ENCODE assay signal across 8 cellular contexts in genomic region chr1:99180343-99180808, GRCh38.
DNase-seq lines count a peak whose midpoint lies in the region; ATAC-seq and TF ChIP-seq lines count a peak whose summit lies in the region.

No MANE protein-coding gene starts in this region.

- CTCF ChIA-PET in Panc1 (lab: Charles Lee): no interaction called here

- H3K4me3 Mint-ChIP-seq in activated T-helper 1 cell treated with anti-CD3 and anti-CD28 coated beads, Interleukin-12 subunit alpha, Interleukin-12 subunit beta, Interleukin-2, Interleukin-4 antibody, amounts not matched to agents 30 ng/mL and 10 ng/mL and 1 ng/mL, durations not matched to agents 14 hours and 24 hours and 36 hours: no peak overlapping the region

- H3K9me3 Mint-ChIP-seq in activated T-helper 1 cell treated with anti-CD3 and anti-CD28 coated beads, Interleukin-12 subunit alpha, Interleukin-12 subunit beta, Interleukin-2, Interleukin-4 antibody, amounts not matched to agents 30 ng/mL and 10 ng/mL and 1 ng/mL, durations not matched to agents 14 hours and 24 hours and 36 hours: no peaks in the 10 kb centered on the region

- H3K36me3 ChIP-seq in Panc1 (ENCODE audit: control insufficient read depth, insufficient read depth, low read length) (no peaks in the 10 kb centered on the region), thyroid gland (no peaks in the 10 kb centered on the region)

- peaks cover 1% of the 10 kb centered on the region for H3K27me3 Mint-ChIP-seq in activated T-helper 1 cell treated with anti-CD3 and anti-CD28 coated beads, Interleukin-12 subunit alpha, Interleukin-12 subunit beta, Interleukin-2, Interleukin-4 antibody, amounts not matched to agents 30 ng/mL and 10 ng/mL and 1 ng/mL, durations not matched to agents 14 hours and 24 hours and 36 hours (ENCODE audit: insufficient read depth)

- no peaks in the 10 kb centered on the region for H3K4me1 Mint-ChIP-seq in activated T-helper 1 cell treated with anti-CD3 and anti-CD28 coated beads, Interleukin-12 subunit alpha, Interleukin-12 subunit beta, Interleukin-2, Interleukin-4 antibody, amounts not matched to agents 30 ng/mL and 10 ng/mL and 1 ng/mL, durations not matched to agents 14 hours and 24 hours and 36 hours (ENCODE audit: low read depth)

- ATAC-seq in Panc1: peak; percentile 85

- WGBS in thyroid gland, 2 donors: 5% methylated on average over 3 of the region's 3 CpGs

- H3K27ac Mint-ChIP-seq in activated T-helper 1 cell treated with anti-CD3 and anti-CD28 coated beads, Interleukin-12 subunit alpha, Interleukin-12 subunit beta, Interleukin-2, Interleukin-4 antibody, amounts not matched to agents 30 ng/mL and 10 ng/mL and 1 ng/mL, durations not matched to agents 14 hours and 24 hours and 36 hours: no peak overlapping the region

- in situ Hi-C loops in G401 (cut with HindIII; ENCODE audit: low sequenced_read_pairs): no loop called here
- in situ Hi-C loops in Panc1 (cut with HindIII; ENCODE audit: low pct_unique_long_range_greater_than_20kb, low sequenced_read_pairs): no loop called here

- no peak overlapping the region for H3K27ac ChIP-seq in Panc1 (ENCODE audit: low read length)
- peak overlapping the region in 2 of 3 donors; percentile 63 to 72 for H3K27ac ChIP-seq in thyroid gland

- H3K4me3 ChIP-seq in Panc1 (ENCODE audit: low read depth in 2 of 2, low read length in 2 of 2) (no peak overlapping the region), fibroblast of villous mesenchyme (ENCODE audit: low read depth, low read length) (no peak overlapping the region), thyroid gland (replicated peaks in 1 of 3) (no peak overlapping the region)

- DNase-seq in G401 (ENCODE audit: low spot score) (peak; percentile 80), H4 (ENCODE audit: low spot score) (peak; percentile 82), Kasumi-1 (lab: John Stamatoyannopoulos, UW) (peak; percentile 83 to 86), Panc1 (ENCODE audit: low read depth, low spot score) (peak; percentile 42), fibroblast of villous mesenchyme (ENCODE audit: low read depth) (peak; percentile 76), nucleus accumbens (lab: John Stamatoyannopoulos, UW) (peak in 50 of 56 donors; percentile 4 to 91 (median 50)), thyroid gland (peak; percentile 79 to 85)
- peak; percentile 31 for DNase-seq in activated T-helper 1 cell treated with anti-CD3 and anti-CD28 coated beads, Interleukin-12 subunit alpha, Interleukin-12 subunit beta, Interleukin-2, Interleukin-4 antibody, amounts not matched to agents 30 ng/mL and 10 ng/mL and 1 ng/mL, durations not matched to agents 14 hours and 24 hours and 36 hours (ENCODE audit: low spot score)

- TF ChIP-seq CTCF in Panc1 (IDR thresholded peaks at IDR 0.05): peak; percentile 64; the same call in 1 of the 2 replicates
- TF ChIP-seq CTCF in fibroblast of villous mesenchyme (IDR thresholded peaks at IDR 0.05; ENCODE audit: insufficient read depth, low read depth, low read length): peak; percentile 74
- peak; percentile 58 to 91 (median 78) for TF ChIP-seq CTCF in thyroid gland (IDR thresholded peaks at IDR 0.05)

- intact Hi-C loops in Panc1 (cut with micrococcal nuclease; ENCODE audit: unreplicated experiment): no loop called here
- intact Hi-C loops in activated T-helper 1 cell treated with anti-CD3 and anti-CD28 coated beads, Interleukin-12 subunit alpha, Interleukin-12 subunit beta, Interleukin-2, Interleukin-4 antibody, amounts not matched to agents 30 ng/mL and 10 ng/mL and 1 ng/mL, durations not matched to agents 14 hours and 24 hours and 36 hours (cut with micrococcal nuclease): loop anchor here (1.0 to 10.0 kb wide), 4 partner anchors 301 to 1687 kb away; no protein-coding TSS in a partner anchor
- intact Hi-C loops in thyroid gland (cut with DNase I): no loop called here

- TF ChIP-seq POLR2A in thyroid gland (IDR thresholded peaks at IDR 0.05): no peak

- no peaks in the 10 kb centered on the region for H3K4me1 ChIP-seq in Panc1 (ENCODE audit: control insufficient read depth, insufficient read depth, low read length)
- peaks cover 0 to 6% of the 10 kb centered on the region in 2 donors for H3K4me1 ChIP-seq in thyroid gland

- H3K27me3 ChIP-seq in Panc1 (ENCODE audit: control insufficient read depth, insufficient read depth, low read length): no peaks in the 10 kb centered on the region
- H3K27me3 ChIP-seq in thyroid gland: no peaks in the 10 kb centered on the region

- POLR2A ChIA-PET in Panc1 (lab: Charles Lee): no interaction called here

- no TSS peak for BruUV-seq in Panc1 (replicated peaks; lab: Mats Ljungman, UMichigan)

- H3K36me3 Mint-ChIP-seq in activated T-helper 1 cell treated with anti-CD3 and anti-CD28 coated beads, Interleukin-12 subunit alpha, Interleukin-12 subunit beta, Interleukin-2, Interleukin-4 antibody, amounts not matched to agents 30 ng/mL and 10 ng/mL and 1 ng/mL, durations not matched to agents 14 hours and 24 hours and 36 hours (ENCODE audit: low read depth): no peaks in the 10 kb centered on the region

- H3K9me3 ChIP-seq in Panc1 (ENCODE audit: control insufficient read depth, insufficient read depth, low read depth, low read length) (no peaks in the 10 kb centered on the region), thyroid gland (no peaks in the 10 kb centered on the region)

Comparison
In these comparisons a context has a peak if more than half of its experiments do, and no peak if none do; other contexts are left out.
1. DNase-seq: peak in every context shown above with its lines; median percentile 84 in Kasumi-1; 82 in H4; 82 in thyroid gland; 80 in G401; 76 in fibroblast of villous mesenchyme; 50 in nucleus accumbens; 42 in Panc1; 31 in activated T-helper 1 cell treated with anti-CD3 and anti-CD28 coated beads, Interleukin-12 subunit alpha, Interleukin-12 subunit beta, Interleukin-2, Interleukin-4 antibody, amounts not matched to agents 30 ng/mL and 10 ng/mL and 1 ng/mL, durations not matched to agents 14 hours and 24 hours and 36 hours.